Comparison of ENCODE assay signal across 11 cellular contexts in genomic region chr6:35717449-35718353, GRCh38. TPM values are rescaled to one million over a fixed set of nuclear protein-coding genes. Genes with fewer than 3 reads are reported as not detected.
DNase-seq lines count a peak whose midpoint lies in the region; ATAC-seq, FAIRE-seq and TF ChIP-seq lines count a peak whose summit lies in the region.
"Had no signal": no experiment of that assay in that cellular context is flagged by ENCODE, and none has a peak within 500 bp of the region (broad histone marks: within the 10 kb centered on the region; RNA-seq: fewer than 3 reads in every experiment).

No MANE protein-coding gene starts in this region.

- no peaks in the 10 kb centered on the region for H4K20me1 ChIP-seq in OCI-LY1 (ENCODE audit: insufficient read depth, low read length)
- H4K20me1 ChIP-seq in H1 (replicated peaks in 1 of 2; ENCODE audit: control insufficient read depth in 1 of 2, insufficient read depth in 2 of 2, low read length in 2 of 2): no peaks in the 10 kb centered on the region

- no peaks in the 10 kb centered on the region for H3K9me3 Mint-ChIP-seq in stimulated activated effector memory CD8-positive, alpha-beta T cell treated with anti-CD3 and anti-CD28 coated beads, Interleukin-12 subunit alpha, Interleukin-12 subunit beta, amount 100 ng/mL, for 72 hours

- H3K79me2 ChIP-seq in OCI-LY1 (ENCODE audit: insufficient read depth, low read length) (no peaks in the 10 kb centered on the region), H1 (ENCODE audit: control insufficient read depth in 1 of 2, insufficient read depth in 2 of 2, low read length in 2 of 2) (no peaks in the 10 kb centered on the region)

- H3K27ac ChIP-seq in OCI-LY1 (ENCODE audit: low read depth, low read length, poor library complexity, severe bottlenecking) (peak overlapping the region; percentile 89), H1 (ENCODE audit: low read depth, low read length) (peak overlapping the region; percentile 27; the same call in 1 of the 2 replicates)

- H3K4me2 ChIP-seq in OCI-LY1 (ENCODE audit: low read length) (peak overlapping the region; percentile 57), H1 (ENCODE audit: insufficient read depth in 1 of 2, low read depth in 2 of 2, low read length in 2 of 2) (peak overlapping the region; percentile 34 to 50)

- H2AK5ac ChIP-seq in H1 (ENCODE audit: low read depth, low read length): peak overlapping the region; percentile 92

- H2BK15ac ChIP-seq in H1 (ENCODE audit: low read length): peak overlapping the region; percentile 46; the same call in 1 of the 2 replicates

- ATAC-seq in stimulated activated effector memory CD8-positive, alpha-beta T cell treated with anti-CD3 and anti-CD28 coated beads, Interleukin-12 subunit alpha, Interleukin-12 subunit beta, amount 100 ng/mL, for 72 hours: no peak
- no peak for ATAC-seq in GM19023 (IDR thresholded peaks at IDR 0.05; ENCODE audit: unreplicated experiment)
- ATAC-seq: gastrocnemius medialis had no signal

- H3K9ac ChIP-seq in OCI-LY1 (ENCODE audit: low read length) (peak overlapping the region; percentile 54), H1 (replicated peaks in 1 of 4; ENCODE audit: extremely low read depth in 1 of 4, low read depth in 3 of 4, low read length in 3 of 4) (peak overlapping the region in 1 of 4 experiments; percentile 41; a peak in 1 of 7 replicates)

- H3K27me3 ChIP-seq in OCI-LY1 (ENCODE audit: insufficient read depth, low read length): no peaks in the 10 kb centered on the region
- 0 out of 7 replicates have a peak, but pooled peaks cover 0 to 3% (median 0%) of the 10 kb centered on the region in 4 experiments for H3K27me3 ChIP-seq in H1 (replicated peaks in 1 of 4; ENCODE audit: control insufficient read depth in 3 of 4, extremely low read depth in 1 of 4, insufficient read depth in 3 of 4, low read length in 3 of 4)
- H3K27me3 ChIP-seq: gastrocnemius medialis had no signal

- H3K79me1 ChIP-seq in H1 (ENCODE audit: low read depth, low read length): no peaks in the 10 kb centered on the region

- H3K4ac ChIP-seq in H1 (replicated peaks; ENCODE audit: insufficient read length, low read depth, low read length): peak overlapping the region; percentile 88

- peak overlapping the region; percentile 41 for H3K18ac ChIP-seq in H1 (ENCODE audit: extremely low read depth, low read length)

- FAIRE-seq in GM12891 (lab: Jason Lieb, UNC) (peak; percentile 52), H1 (lab: Jason Lieb, UNC) (no peak)

- peaks cover 61% of the 10 kb centered on the region for H3K4me1 Mint-ChIP-seq in stimulated activated effector memory CD8-positive, alpha-beta T cell treated with anti-CD3 and anti-CD28 coated beads, Interleukin-12 subunit alpha, Interleukin-12 subunit beta, amount 100 ng/mL, for 72 hours

- H4K91ac ChIP-seq in H1 (replicated peaks; ENCODE audit: insufficient read length, low read length): peak overlapping the region; percentile 90

- H2AFZ ChIP-seq in OCI-LY1 (ENCODE audit: low read length) (no peak overlapping the region), H1 (ENCODE audit: low read length) (0 out of 2 replicates have a peak overlapping the region, but pooled peaks have one; percentile 21)

- no peaks in the 10 kb centered on the region for H3K36me3 Mint-ChIP-seq in stimulated activated effector memory CD8-positive, alpha-beta T cell treated with anti-CD3 and anti-CD28 coated beads, Interleukin-12 subunit alpha, Interleukin-12 subunit beta, amount 100 ng/mL, for 72 hours

- no peak overlapping the region for H3K23ac ChIP-seq in H1 (ENCODE audit: insufficient read length)

- H2BK5ac ChIP-seq in H1 (ENCODE audit: low read depth, low read length): peak overlapping the region; percentile 68

- no peaks in the 10 kb centered on the region for H3K9me2 ChIP-seq in OCI-LY1 (ENCODE audit: low read depth, low read length)

- WGBS in H1 (ENCODE audit: extremely low coverage in 1 of 2, insufficient coverage in 1 of 2, insufficient read length in 1 of 2, insufficient replicate concordance in 2 of 2, low coverage in 1 of 2, low lambda C conversion rate in 2 of 2, missing lambda C conversion rate in 1 of 2), 2 experiments: 72% methylated on average over 19 of the region's 19 CpGs; no CpG with 5 or more reads in 1 of the 2 experiments

- DNase-seq in GM12891 (ENCODE audit: insufficient read length, low spot score) (no peak), H1 (ENCODE audit: low read depth in 1 of 2, low spot score in 2 of 2) (no peak), NCI-H1436 treated with DMSO at 0.1 percent for 48 hours (lab: John Stamatoyannopoulos, UW) (no peak), globus pallidus (ENCODE audit: low spot score) (no peak)
- no peak for DNase-seq in stimulated activated effector memory CD8-positive, alpha-beta T cell treated with anti-CD3 and anti-CD28 coated beads, Interleukin-12 subunit alpha, Interleukin-12 subunit beta, amount 100 ng/mL, for 72 hours (ENCODE audit: low spot score in 2 of 2)
- DNase-seq: gastrocnemius medialis had no signal

- 0 out of 2 replicates have a peak overlapping the region, but pooled peaks have one; percentile 1 for H4K8ac ChIP-seq in H1 (ENCODE audit: extremely low read depth, insufficient read depth, low read length)

- peak overlapping the region; percentile 6 for H2BK20ac ChIP-seq in H1 (ENCODE audit: low read length)

- H3K4me3 ChIP-seq in OCI-LY1 (ENCODE audit: low read depth, low read length, poor library complexity, severe bottlenecking) (peak overlapping the region; percentile 16), H1 (ENCODE audit: extremely low read depth in 1 of 4, insufficient read depth in 2 of 4, low read depth in 3 of 4, low read length in 4 of 4) (0 out of 8 replicates have a peak overlapping the region, but pooled peaks of 1 of the 4 experiments have one; percentile 9)
- H3K4me3 ChIP-seq: gastrocnemius medialis, thoracic aorta had no signal

- H3K14ac ChIP-seq in H1 (ENCODE audit: insufficient read length): peak overlapping the region; percentile 37

- peaks cover 10% of the 10 kb centered on the region; the same call in 1 of the 2 replicates for H3F3A ChIP-seq in OCI-LY1 (ENCODE audit: insufficient read depth, low read length)

- peak overlapping the region; percentile 95; the same call in 1 of the 2 replicates for H2BK12ac ChIP-seq in H1 (ENCODE audit: low read depth, low read length)

- H2BK120ac ChIP-seq in H1 (replicated peaks; ENCODE audit: low read depth, low read length): peak overlapping the region; percentile 84

- H3K4me3 Mint-ChIP-seq in stimulated activated effector memory CD8-positive, alpha-beta T cell treated with anti-CD3 and anti-CD28 coated beads, Interleukin-12 subunit alpha, Interleukin-12 subunit beta, amount 100 ng/mL, for 72 hours: no peak overlapping the region

- no peak for TF ChIP-seq EP300 in H1 (IDR thresholded peaks at IDR 0.05; ENCODE audit: borderline replicate concordance in 1 of 2, low read depth in 2 of 2, low read length in 2 of 2)

- H4K5ac ChIP-seq in H1 (ENCODE audit: insufficient read length, low read depth, low read length): no peak overlapping the region

- TF ChIP-seq CTCF in OCI-LY1 (IDR thresholded peaks at IDR 0.05; ENCODE audit: low read length) (no peak), H1 (IDR thresholded peaks at IDR 0.05; ENCODE audit: control extremely low read depth in 1 of 3, insufficient read depth in 1 of 3, low read depth in 1 of 3, low read length in 3 of 3) (no peak)

- H3K36me3 ChIP-seq in OCI-LY1 (ENCODE audit: insufficient read depth, low read length) (no peaks in the 10 kb centered on the region), H1 (ENCODE audit: control insufficient read depth in 2 of 4, insufficient read depth in 4 of 4, low read length in 3 of 4) (no peaks in the 10 kb centered on the region)
- H3K36me3 ChIP-seq: gastrocnemius medialis, thoracic aorta had no signal

- peak overlapping the region; percentile 91 for H3K27ac Mint-ChIP-seq in stimulated activated effector memory CD8-positive, alpha-beta T cell treated with anti-CD3 and anti-CD28 coated beads, Interleukin-12 subunit alpha, Interleukin-12 subunit beta, amount 100 ng/mL, for 72 hours

- POLR2A ChIA-PET in H1 (lab: Charles Lee; ENCODE audit: partially characterized antibody): interaction anchor here (0.9 to 2.7 kb wide), 7 partner anchors 10 to 222 kb away, joined by 3 to 16 read pairs (median 3); no protein-coding TSS in a partner anchor

- H3K56ac ChIP-seq in H1 (replicated peaks; ENCODE audit: insufficient read length, low read depth, low read length): no peak overlapping the region

- no peaks in the 10 kb centered on the region for H3K23me2 ChIP-seq in H1 (ENCODE audit: low read depth, low read length)

- H3K9me3 ChIP-seq in OCI-LY1 (ENCODE audit: low read length) (no peaks in the 10 kb centered on the region), H1 (ENCODE audit: insufficient read depth in 2 of 2, low read depth in 1 of 2, low read length in 1 of 2) (no peaks in the 10 kb centered on the region)
- H3K9me3 ChIP-seq: gastrocnemius medialis, thoracic aorta had no signal

- TF ChIP-seq POLR2A in GM12891 (IDR thresholded peaks at IDR 0.05; ENCODE audit: low read depth, low read length): no peak
- TF ChIP-seq POLR2A in H1 (IDR thresholded peaks at IDR 0.05; ENCODE audit: control extremely low read depth in 1 of 2, low read depth in 2 of 2, low read length in 2 of 2): no peak

- no peak for TF ChIP-seq RAD21 in H1 (IDR thresholded peaks at IDR 0.05 in 1 of 2, conservative IDR thresholded peaks at IDR 0.05 in 1 of 2; ENCODE audit: low read depth in 2 of 2, low read length in 2 of 2)

- H3K4me1 ChIP-seq in OCI-LY1 (ENCODE audit: insufficient read depth, low read length, severe bottlenecking): peaks cover 77% of the 10 kb centered on the region
- peaks cover 14 to 40% (median 28%) of the 10 kb centered on the region in 4 experiments for H3K4me1 ChIP-seq in H1 (replicated peaks in 1 of 4; ENCODE audit: control insufficient read depth in 3 of 4, insufficient read depth in 4 of 4, low read length in 3 of 4)

- CTCF ChIA-PET in H1 (lab: Charles Lee; ENCODE audit: partially characterized antibody): interaction anchor here (0.6 to 2.3 kb wide), 10 partner anchors 18 to 387 kb away, joined by 3 to 8 read pairs (median 4); partner anchors contain the start of gene ARMC12

RNA-seq across cellular contexts. Expression of gene ARMC12, which starts 19.1 kb away (rescaled TPM):
- polyA plus RNA-seq in GM12891 (2012; ENCODE audit: low read depth, missing spikeins): 0.83 TPM
- total RNA-seq in H1 (2021; fragmentation: NEBNext Ultra II Directional; extraction: Animal tissue kit (Norgen Biotek cat#: 25700)): 0.78 and 0.86 TPM in 2 replicates
- 3.7 and 3.9 TPM in 2 replicates for polyA plus RNA-seq in H1 (2011; rRNA removed)
- 3.5 TPM for polyA plus RNA-seq in H1 (2011; cell fraction: cytosol; rRNA removed)
- polyA plus RNA-seq in H1 (2011; cell fraction: nucleus; rRNA removed): 14.4 TPM
- 1.2 to 2.6 TPM (median 1.4 TPM) in 4 replicates for polyA plus RNA-seq in H1 (2012, experiment 1 of 2)
- polyA plus RNA-seq in H1 (2012, experiment 2 of 2): 0.91 TPM
- 1.4 TPM for polyA plus RNA-seq in H1 (2013, experiment 1 of 2)
- polyA plus RNA-seq in H1 (2013, experiment 2 of 2): 0.94 TPM
- 0.63 and 0.66 TPM in 2 replicates for polyA minus RNA-seq in H1 (2011; rRNA and poly(A)+ RNA removed)
- polyA minus RNA-seq in H1 (2011; cell fraction: cytosol; rRNA and poly(A)+ RNA removed): not detected
- 0.80 TPM for polyA minus RNA-seq in H1 (2011; cell fraction: nucleus; rRNA and poly(A)+ RNA removed)
- total RNA-seq: thoracic aorta had no signal

RNA-seq across cellular contexts. Expression of gene FKBP5, which starts 29.0 kb away (rescaled TPM):
- polyA plus RNA-seq in GM12891 (2012; ENCODE audit: low read depth, missing spikeins): 36.6 TPM
- total RNA-seq in H1 (2021; fragmentation: NEBNext Ultra II Directional; extraction: Animal tissue kit (Norgen Biotek cat#: 25700)): 40.4 and 41.0 TPM in 2 replicates
- polyA plus RNA-seq in H1 (2011; rRNA removed): 9.3 and 14.3 TPM in 2 replicates
- polyA plus RNA-seq in H1 (2011; cell fraction: cytosol; rRNA removed): 16.1 TPM
- 6.4 TPM for polyA plus RNA-seq in H1 (2011; cell fraction: nucleus; rRNA removed)
- 31.8 to 41.6 TPM (median 34.6 TPM) in 4 replicates for polyA plus RNA-seq in H1 (2012, experiment 1 of 2)
- polyA plus RNA-seq in H1 (2012, experiment 2 of 2): 4.5 TPM
- polyA plus RNA-seq in H1 (2013, experiment 1 of 2): 30.0 TPM
- polyA plus RNA-seq in H1 (2013, experiment 2 of 2): 31.7 TPM
- polyA minus RNA-seq in H1 (2011; rRNA and poly(A)+ RNA removed): 14.7 and 18.2 TPM in 2 replicates
- 10.3 TPM for polyA minus RNA-seq in H1 (2011; cell fraction: cytosol; rRNA and poly(A)+ RNA removed)
- polyA minus RNA-seq in H1 (2011; cell fraction: nucleus; rRNA and poly(A)+ RNA removed): 10.6 TPM

RNA-seq across cellular contexts. Expression of gene CLPSL2, which starts 58.7 kb away (rescaled TPM):
- not detected for polyA plus RNA-seq in GM12891 (2012; ENCODE audit: low read depth, missing spikeins)
- 1.4 TPM in 2 replicates for total RNA-seq in H1 (2021; fragmentation: NEBNext Ultra II Directional; extraction: Animal tissue kit (Norgen Biotek cat#: 25700))
- 3.2 and 3.4 TPM in 2 replicates for polyA plus RNA-seq in H1 (2011; rRNA removed)
- 1.0 TPM for polyA plus RNA-seq in H1 (2011; cell fraction: cytosol; rRNA removed)
- polyA plus RNA-seq in H1 (2011; cell fraction: nucleus; rRNA removed): 3.3 TPM
- polyA plus RNA-seq in H1 (2012, experiment 1 of 2): 2.6 to 6.7 TPM (median 5.0 TPM) in 4 replicates
- not detected for polyA plus RNA-seq in H1 (2012, experiment 2 of 2)
- polyA plus RNA-seq in H1 (2013, experiment 1 of 2): 4.3 TPM
- polyA plus RNA-seq in H1 (2013, experiment 2 of 2): 4.7 TPM
- not detected in 2 replicates for polyA minus RNA-seq in H1 (2011; rRNA and poly(A)+ RNA removed)
- not detected for polyA minus RNA-seq in H1 (2011; cell fraction: cytosol; rRNA and poly(A)+ RNA removed)
- 2.7 TPM for polyA minus RNA-seq in H1 (2011; cell fraction: nucleus; rRNA and poly(A)+ RNA removed)
- total RNA-seq: gastrocnemius medialis, LHCN-M2, mononuclear cell, thoracic aorta had no signal
